Comparison of ENCODE assay signal across 8 cellular contexts in the genomic region with DNA sequence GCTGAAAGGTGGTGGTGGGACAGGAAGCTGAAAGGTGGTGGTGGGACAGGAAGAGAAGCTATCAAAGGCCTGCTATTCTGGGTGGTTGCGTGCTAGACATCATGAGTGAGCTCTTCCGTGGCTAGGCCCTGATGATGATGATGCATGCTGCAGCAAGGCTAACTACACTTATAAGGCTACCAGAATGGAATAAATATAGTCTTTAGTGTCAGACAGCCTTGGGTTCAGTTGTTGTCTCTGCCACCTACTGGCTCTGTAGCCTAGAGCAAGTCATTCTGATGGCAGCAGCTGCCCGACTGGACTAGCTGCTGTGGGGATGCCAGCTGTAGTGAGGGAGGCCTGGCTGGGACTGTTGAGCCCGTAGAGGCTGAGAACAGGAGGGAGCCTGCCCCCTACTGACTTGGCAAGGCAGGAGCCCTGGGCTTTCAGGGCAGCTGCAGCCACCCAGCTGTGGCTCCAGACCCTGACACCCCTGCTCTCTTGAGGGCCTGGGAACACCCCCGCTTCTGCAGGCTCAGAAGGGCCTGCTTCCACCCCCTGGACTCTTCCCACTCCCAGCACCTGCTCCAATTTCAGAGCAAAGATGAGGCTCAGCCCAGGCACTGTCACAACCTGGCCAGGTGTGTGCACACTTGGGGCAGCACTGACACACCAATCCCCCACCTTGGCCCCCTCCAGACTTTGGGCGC.
DNase-seq lines count a peak whose midpoint lies in the region; ATAC-seq and TF ChIP-seq lines count a peak whose summit lies in the region.

No MANE protein-coding gene starts in this region.

- peak; percentile 80 for ATAC-seq in GM21825 (IDR thresholded peaks at IDR 0.05; ENCODE audit: unreplicated experiment)

- no peak overlapping the region for H3K4me3 ChIP-seq in GM12864 (ENCODE audit: low read depth, low read length)

- DNase-seq in GM12864 (ENCODE audit: low read depth) (peak; percentile 44), NCI-H226 (peak; percentile 16), activated gamma-delta T cell (lab: John Stamatoyannopoulos, UW) (peak; percentile 5), NCI-H2081 treated with DMSO at 0.1 percent for 48 hours (lab: John Stamatoyannopoulos, UW) (no peak), NCI-H1105 (lab: John Stamatoyannopoulos, UW) (no peak), DMS114 treated with DMSO at 0.1 percent for 48 hours (lab: John Stamatoyannopoulos, UW; ENCODE audit: unreplicated experiment) (no peak)
- DNase-seq in stimulated activated CD4-positive, alpha-beta T cell treated with anti-CD3 and anti-CD28 coated beads, Interleukin-1b, Interleukin-23, amount 100 ng/mL, for 48 hours, result peak; percentile 82

- peak; percentile 62 for TF ChIP-seq CTCF in GM12864 (IDR thresholded peaks at IDR 0.05; ENCODE audit: low read depth, low read length, missing control alignments)

Comparison
In these comparisons a context has a peak if more than half of its experiments do, and no peak if none do; other contexts are left out.
1. DNase-seq: peak in GM12864 (single experiment), NCI-H226 (single experiment), activated gamma-delta T cell (single experiment) and stimulated activated CD4-positive, alpha-beta T cell treated with anti-CD3 and anti-CD28 coated beads, Interleukin-1b, Interleukin-23, amount 100 ng/mL, for 48 hours (single experiment); none in NCI-H2081 treated with DMSO at 0.1 percent for 48 hours (single experiment), NCI-H1105 (single experiment) and DMS114 treated with DMSO at 0.1 percent for 48 hours (single experiment).